9 cellular contexts compared by ENCODE assay signal in genomic region chr3:99895706-99896441, GRCh38.
DNase-seq lines count a peak whose midpoint lies in the region; ATAC-seq, FAIRE-seq and TF ChIP-seq lines count a peak whose summit lies in the region.
"Had no signal": no experiment of that assay in that cellular context is flagged by ENCODE, and none has a peak within 500 bp of the region (broad histone marks: within the 10 kb centered on the region; RNA-seq: fewer than 3 reads in every experiment).

No MANE protein-coding gene starts in this region.

- no peak overlapping the region for H2AFZ ChIP-seq in HCT116 (ENCODE audit: low read depth, low read length, poor library complexity, severe bottlenecking)
- H2AFZ ChIP-seq in hepatocyte = peak overlapping the region; percentile 45

- no TSS peak for BruUV-seq in HCT116 (replicated peaks; lab: Mats Ljungman, UMichigan)

- POLR2A ChIA-PET in A549 (lab: Yijun Ruan, JAX) = no interaction called here
- POLR2A ChIA-PET in HCT116 (lab: Charles Lee) = no interaction called here

- H3K27ac ChIP-seq in A549 (peak overlapping the region in 1 of 2 experiments; percentile 62; a peak in 3 of 6 replicates), HCT116 (ENCODE audit: low read depth, low read length) (peak overlapping the region; percentile 27; the same call in 1 of the 2 replicates), hepatocyte (peak overlapping the region; percentile 71), sigmoid colon (peak overlapping the region in 2 of 4 donors; percentile 9 to 33)

- H3K9me2 ChIP-seq in HCT116 (ENCODE audit: insufficient read depth) (no peaks in the 10 kb centered on the region), hepatocyte (replicated peaks; ENCODE audit: insufficient read depth) (no peaks in the 10 kb centered on the region)

- H3K4me2 ChIP-seq in A549 (peak overlapping the region; percentile 55), HCT116 (ENCODE audit: low read length) (peak overlapping the region; percentile 47), hepatocyte (peak overlapping the region; percentile 42)

- H3K27me3 ChIP-seq in HCT116 (ENCODE audit: insufficient read depth, low read length) = no peaks in the 10 kb centered on the region
- H3K27me3 ChIP-seq in hepatocyte = no peaks in the 10 kb centered on the region
- H3K27me3 ChIP-seq in sigmoid colon = no peaks in the 10 kb centered on the region

- FAIRE-seq in A549 (lab: Jason Lieb, UNC) = no peak

- H3K4me3 ChIP-seq in A549 (no peak overlapping the region), HCT116 (replicated peaks in 1 of 2; ENCODE audit: low read depth in 1 of 2, low read length in 2 of 2) (no peak overlapping the region; a peak in 1 of 4 replicates), hepatocyte (no peak overlapping the region), sigmoid colon (no peak overlapping the region)

- intact Hi-C loops in HCT116 (cut with micrococcal nuclease) = no loop called here
- intact Hi-C loops in sigmoid colon (cut with DNase I) = no loop called here

- CTCF ChIA-PET in A549 (lab: Yijun Ruan, JAX) = interaction anchor here (0.6 to 1.2 kb wide), 2 partner anchors 14 to 96 kb away, joined by 3 read pairs; no protein-coding TSS in a partner anchor
- CTCF ChIA-PET in HCT116 (lab: Charles Lee) = no interaction called here

- H3K4me1 ChIP-seq in A549 = peaks cover 21% of the 10 kb centered on the region
- H3K4me1 ChIP-seq in HCT116 (ENCODE audit: control insufficient read depth in 1 of 2, insufficient read depth in 2 of 2, low read length in 2 of 2) = peaks cover 18 to 33% of the 10 kb centered on the region in 2 experiments
- peaks cover 6% of the 10 kb centered on the region for H3K4me1 ChIP-seq in hepatocyte (ENCODE audit: insufficient read depth)
- peaks cover 0 to 14% (median 3%) of the 10 kb centered on the region in 4 donors for H3K4me1 ChIP-seq in sigmoid colon

- H3K36me3 ChIP-seq in HCT116 (ENCODE audit: control insufficient read depth in 1 of 2, insufficient read depth in 2 of 2, low read length in 2 of 2) = no peaks in the 10 kb centered on the region
- no peaks in the 10 kb centered on the region for H3K36me3 ChIP-seq in hepatocyte (replicated peaks; ENCODE audit: insufficient read depth, low read depth)
- no peaks in the 10 kb centered on the region for H3K36me3 ChIP-seq in sigmoid colon

- RAD21 ChIA-PET in HCT116 (lab: Charles Lee; ENCODE audit: low non-redundant PET in 1 of 2, low total read pairs in 2 of 2, uncharacterized antibody in 2 of 2, unreplicated experiment in 2 of 2) = no interaction called here

- H4K20me1 ChIP-seq in HCT116 (ENCODE audit: insufficient read depth) (no peaks in the 10 kb centered on the region), hepatocyte (ENCODE audit: insufficient read depth, poor library complexity, severe bottlenecking) (no peaks in the 10 kb centered on the region)

- peaks cover 23% of the 10 kb centered on the region for H3K79me2 ChIP-seq in HCT116 (ENCODE audit: insufficient read depth, low read length)
- no peaks in the 10 kb centered on the region for H3K79me2 ChIP-seq in hepatocyte

- 5% methylated on average over 2 of the region's 2 CpGs for WGBS in A549 (ENCODE audit: missing lambda C conversion rate)
- WGBS in hepatocyte (ENCODE audit: low lambda C conversion rate, missing lambda C conversion rate) = 20% methylated on average over 2 of the region's 2 CpGs
- WGBS in sigmoid colon, 2 donors = 37 to 46% methylated on average over 2 of the region's 2 CpGs

- TF ChIP-seq CTCF in A549 (IDR thresholded peaks at IDR 0.05) = no peak
- TF ChIP-seq CTCF in HCT116 (IDR thresholded peaks at IDR 0.05 in 2 of 3, conservative IDR thresholded peaks at IDR 0.05 in 1 of 3; ENCODE audit: borderline replicate concordance in 1 of 3, insufficient read depth in 1 of 3, low read depth in 2 of 3, low read length in 2 of 3) = no peak
- TF ChIP-seq CTCF in hepatocyte (IDR thresholded peaks at IDR 0.05; ENCODE audit: poor library complexity) = no peak
- no peak for TF ChIP-seq CTCF in sigmoid colon (IDR thresholded peaks at IDR 0.05)

- TF ChIP-seq RAD21 in A549 (conservative IDR thresholded peaks at IDR 0.05 in 1 of 2, IDR thresholded peaks at IDR 0.05 in 1 of 2) (no peak), HCT116 (IDR thresholded peaks at IDR 0.05; ENCODE audit: low read depth) (no peak)

- TF ChIP-seq EP300 in A549 (IDR thresholded peaks at IDR 0.05) (no peak), sigmoid colon (IDR thresholded peaks at IDR 0.05) (no peak)

- H3K9ac ChIP-seq in HCT116 (ENCODE audit: low read length) = no peak overlapping the region

- DNase-seq in A549 (ENCODE audit: low read depth in 1 of 2, low spot score in 1 of 2) (peak; percentile 28 to 48), HCT116 (ENCODE audit: low read depth, low spot score) (peak; percentile 37), SKM-1 (lab: John Stamatoyannopoulos, UW; ENCODE audit: unreplicated experiment) (peak; percentile 80), hepatocyte (ENCODE audit: low spot score) (peak; percentile 66), ureter (ENCODE audit: low spot score) (no peak), sigmoid colon (no peak)

- ATAC-seq in A549 (peak; percentile 82 to 90; a peak in 5 of 6 replicates), HCT116 (peak; percentile 82), HG03025 (IDR thresholded peaks at IDR 0.05; ENCODE audit: low FRiP score, unreplicated experiment) (no peak), HG03135 (IDR thresholded peaks at IDR 0.05; ENCODE audit: unreplicated experiment) (no peak)
- ATAC-seq: T-cell had no signal

- TF ChIP-seq POLR2A in A549 (IDR thresholded peaks at IDR 0.05; ENCODE audit: low read length) (no peak), HCT116 (IDR thresholded peaks at IDR 0.05; ENCODE audit: borderline replicate concordance, extremely low read depth, insufficient read depth, insufficient read length) (no peak), sigmoid colon (IDR thresholded peaks at IDR 0.05) (no peak)

- H3K9me3 ChIP-seq in A549 (no peaks in the 10 kb centered on the region), HCT116 (ENCODE audit: control insufficient read depth in 1 of 2, insufficient read depth in 1 of 2, low read depth in 1 of 2, low read length in 2 of 2) (no peaks in the 10 kb centered on the region), hepatocyte (ENCODE audit: low read depth) (no peaks in the 10 kb centered on the region), sigmoid colon (no peaks in the 10 kb centered on the region)

TF ChIP-seq in A549, 52 proteins besides CTCF, POLR2A, EP300 and RAD21 (continues in another document):
- TF ChIP-seq CEBPB (IDR thresholded peaks at IDR 0.05) = no peak
- TF ChIP-seq TP53 (CRISPR knock-in tag; IDR thresholded peaks at IDR 0.05) = no peak
- TF ChIP-seq BCL3 (IDR thresholded peaks at IDR 0.05) = no peak
- no peak for TF ChIP-seq ATOH8 (CRISPR knock-in tag; IDR thresholded peaks at IDR 0.05; ENCODE audit: low read depth)
- no peak for TF ChIP-seq SMC3 (IDR thresholded peaks at IDR 0.05)
- no peak for TF ChIP-seq MYC (IDR thresholded peaks at IDR 0.05; ENCODE audit: borderline replicate concordance, low read length)
- TF ChIP-seq PHF8 (IDR thresholded peaks at IDR 0.05; ENCODE audit: borderline replicate concordance, low read depth) = no peak
- TF ChIP-seq POLR2AphosphoS2 (conservative IDR thresholded peaks at IDR 0.05; ENCODE audit: low read length) = no peak
- TF ChIP-seq JUNB (IDR thresholded peaks at IDR 0.05) = peak; percentile 62

TF ChIP-seq in HCT116, 20 proteins besides CTCF, POLR2A, EP300 and RAD21 (continues in another document):
- no peak for TF ChIP-seq EZH2 (IDR thresholded peaks at IDR 0.05)
- TF ChIP-seq EZH2phosphoT487 (IDR thresholded peaks at IDR 0.05; ENCODE audit: borderline replicate concordance) = no peak
- TF ChIP-seq ZBTB33 (IDR thresholded peaks at IDR 0.05; ENCODE audit: extremely low read depth, insufficient replicate concordance, low read length) = no peak
- TF ChIP-seq MAX (IDR thresholded peaks at IDR 0.05) = peak; percentile 64
- TF ChIP-seq ZFX (IDR thresholded peaks at IDR 0.05) = no peak
- peak; percentile 30 for TF ChIP-seq YY1 (IDR thresholded peaks at IDR 0.05; ENCODE audit: extremely low read depth, insufficient replicate concordance, low read depth, low read length)
- no peak for TF ChIP-seq SRF (IDR thresholded peaks at IDR 0.05; ENCODE audit: low read depth)
- TF ChIP-seq CBX3 (IDR thresholded peaks at IDR 0.05; ENCODE audit: low read depth) = peak; percentile 76
- TF ChIP-seq FOSL1 (IDR thresholded peaks at IDR 0.05; ENCODE audit: low read depth) = peak; percentile 87
- TF ChIP-seq SP1 (IDR thresholded peaks at IDR 0.05; ENCODE audit: low read depth) = peak; percentile 59
- TF ChIP-seq EGR1 (IDR thresholded peaks at IDR 0.05; ENCODE audit: low read depth) = no peak

Comparison
In these comparisons a context has a peak if more than half of its experiments do, and no peak if none do; other contexts are left out.
1. ATAC-seq: peak in A549 (2 of 2) and HCT116 (single experiment); none in HG03025 (single experiment) and HG03135 (single experiment).
2. DNase-seq: peak in A549 (2 of 2), HCT116 (single experiment), SKM-1 (single experiment) and hepatocyte (single experiment); none in ureter (single experiment) and sigmoid colon (single experiment).
3. Of the 6 proteins assayed by ChIP-seq in both A549 and HCT116: peak only in A549: none; only in HCT116: none; in both: MAX; in neither: 5.
4. Peak in every context shown above with its lines, with median percentiles within 50 percentile points of each other: H3K4me2 ChIP-seq.